In the genomic region with DNA sequence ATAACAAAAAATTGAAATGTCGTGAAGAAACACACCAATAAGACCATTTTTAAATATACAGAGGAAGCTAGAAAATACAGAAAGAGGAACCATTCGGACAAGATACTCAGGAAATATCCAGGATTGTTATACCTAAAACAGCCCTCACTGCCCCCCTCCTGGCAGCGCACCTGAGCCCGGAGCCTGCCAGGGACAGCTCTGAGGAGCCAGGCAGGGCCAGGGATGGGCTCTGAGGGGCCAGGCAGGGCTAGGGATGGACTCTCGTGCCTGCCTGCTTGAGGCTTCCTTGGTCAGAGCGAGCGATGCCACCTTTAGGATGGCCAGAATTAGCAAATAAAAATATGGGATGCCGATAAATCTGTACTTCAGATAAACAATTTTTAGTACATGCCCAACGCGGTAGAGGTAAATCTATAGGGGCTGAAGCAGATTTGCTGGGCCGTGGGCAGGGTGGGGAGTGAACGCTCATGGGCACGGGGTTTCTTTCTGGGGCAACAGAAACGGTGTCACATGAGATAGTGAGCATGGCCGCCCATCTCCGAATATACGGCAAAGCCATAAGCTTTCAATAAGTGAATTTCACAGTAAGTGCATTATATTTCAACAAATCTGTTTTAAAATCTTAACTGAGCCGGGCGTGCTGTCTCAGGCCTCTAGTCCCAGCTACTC, we compare ENCODE assay signal across 9 cellular contexts. TPM values are rescaled to one million over a fixed set of nuclear protein-coding genes. Genes with fewer than 3 reads are reported as not detected.
A peak's percentile ranks its signal among the peaks of the same experiment; 100 is the strongest.
DNase-seq lines count a peak whose midpoint lies in the region; ATAC-seq and TF ChIP-seq lines count a peak whose summit lies in the region.
"Had no signal": no experiment of that assay in that cellular context is flagged by ENCODE, and none has a peak within 500 bp of the region (broad histone marks: within the 10 kb centered on the region; RNA-seq: fewer than 3 reads in every experiment).

No MANE protein-coding gene starts in this region.

- H2AK5ac ChIP-seq in mesendoderm (ENCODE audit: low read length): no peak overlapping the region

- H3K36me3 ChIP-seq in left ventricle myocardium inferior (no peaks in the 10 kb centered on the region), mesendoderm (ENCODE audit: control insufficient read depth, insufficient read depth, low read length) (no peaks in the 10 kb centered on the region)

- TF ChIP-seq POLR2A in lower leg skin (IDR thresholded peaks at IDR 0.05) (no peak), GM18505 (IDR thresholded peaks at IDR 0.05; ENCODE audit: borderline replicate concordance, extremely low read depth, insufficient read depth, insufficient read length) (no peak)

- H4K8ac ChIP-seq in mesendoderm (ENCODE audit: low read depth, low read length): no peak overlapping the region

- H3K9ac ChIP-seq in mesendoderm (ENCODE audit: low read length): peak overlapping the region; percentile 64

- H3K4me2 ChIP-seq in mesendoderm (ENCODE audit: low read length): peak overlapping the region; percentile 70

- H3K4ac ChIP-seq in mesendoderm (ENCODE audit: low read depth, low read length): peak overlapping the region; percentile 46

- ATAC-seq in left cardiac atrium (no peak), GM18505 (IDR thresholded peaks at IDR 0.05; ENCODE audit: unreplicated experiment) (no peak), GM21515 (IDR thresholded peaks at IDR 0.05; ENCODE audit: unreplicated experiment) (no peak)

- no peaks in the 10 kb centered on the region for H3K79me1 ChIP-seq in mesendoderm (ENCODE audit: low read length)

- TF ChIP-seq CTCF in left ventricle myocardium inferior (IDR thresholded peaks at IDR 0.05; ENCODE audit: borderline replicate concordance): no peak
- TF ChIP-seq CTCF in astrocyte of the spinal cord (IDR thresholded peaks at IDR 0.05; ENCODE audit: low read depth, low read length): no peak
- TF ChIP-seq CTCF in lower leg skin (IDR thresholded peaks at IDR 0.05): no peak

- no peak overlapping the region for H2BK5ac ChIP-seq in mesendoderm (ENCODE audit: low read length)

- H2BK15ac ChIP-seq in mesendoderm (replicated peaks; ENCODE audit: low read depth): no peak overlapping the region

- H3K56ac ChIP-seq in mesendoderm (ENCODE audit: low read length): peak overlapping the region; percentile 75

- no peak overlapping the region for H4K5ac ChIP-seq in mesendoderm (ENCODE audit: low read length)

- H2BK120ac ChIP-seq in mesendoderm (ENCODE audit: low read depth, low read length): no peak overlapping the region

- H3K23ac ChIP-seq in mesendoderm (ENCODE audit: low read length): no peak overlapping the region

- DNase-seq in left ventricle myocardium inferior (no peak), left cardiac atrium (no peak), astrocyte of the spinal cord (ENCODE audit: low read depth, low spot score) (no peak), mesendoderm (no peak), lower leg skin (ENCODE audit: low spot score in 2 of 2) (no peak)
- no peak for DNase-seq in stimulated activated CD4-positive, alpha-beta T cell treated with anti-CD3 and anti-CD28 coated beads, Interleukin-4, amount 100 ng/mL, for 1 hour

- no peaks in the 10 kb centered on the region for H3K79me2 ChIP-seq in mesendoderm (ENCODE audit: control insufficient read depth, insufficient read depth, low read length)

- peak overlapping the region; percentile 98 for H3K27ac ChIP-seq in left ventricle myocardium inferior (replicated peaks)
- H3K27ac ChIP-seq in mesendoderm (ENCODE audit: low read depth, low read length): no peak overlapping the region

- no CpG with 5 or more reads among the region's 19 CpGs for WGBS in mesendoderm (ENCODE audit: extremely low coverage, insufficient coverage, low lambda C conversion rate)
- 83 to 86% methylated on average over 19 of the region's 19 CpGs for WGBS in lower leg skin, 2 donors

- H3K27me3 ChIP-seq in left ventricle myocardium inferior (ENCODE audit: low read depth) (no peaks in the 10 kb centered on the region), mesendoderm (ENCODE audit: insufficient read depth, low read length, poor library complexity) (no peaks in the 10 kb centered on the region)

- H3K18ac ChIP-seq in mesendoderm (ENCODE audit: low read length): no peak overlapping the region

- in situ Hi-C loops in astrocyte of the spinal cord (cut with HindIII; ENCODE audit: low sequenced_read_pairs): no loop called here

- H3K9me3 ChIP-seq in left ventricle myocardium inferior (replicated peaks): no peaks in the 10 kb centered on the region

- H3K4me1 ChIP-seq in left ventricle myocardium inferior (peaks cover 59% of the 10 kb centered on the region), mesendoderm (ENCODE audit: control insufficient read depth, low read depth, low read length) (no peaks in the 10 kb centered on the region)

- intact Hi-C loops in left ventricle myocardium inferior (cut with micrococcal nuclease) (no loop called here), left cardiac atrium (cut with DNase I) (loop anchor here in 1 of 2 donors (10.0 kb wide), 1 partner anchor 47 kb away; no protein-coding TSS in a partner anchor), lower leg skin (cut with DNase I; ENCODE audit: low total_unique reads) (no loop called here)

- H3K4me3 ChIP-seq in left ventricle myocardium inferior (peak overlapping the region; percentile 96), astrocyte of the spinal cord (ENCODE audit: low read depth, low read length) (peak overlapping the region; percentile 77), mesendoderm (ENCODE audit: low read length) (no peak overlapping the region), lower leg skin (ENCODE audit: low read depth, poor library complexity, severe bottlenecking) (no peak overlapping the region)

RNA-seq across cellular contexts. Expression of gene CSNK1D, which starts 18.2 kb away (rescaled TPM):
- total RNA-seq in left ventricle myocardium inferior (61.8 TPM), left cardiac atrium (10 to 100 TPM; 63.6 to 88.2 TPM), lower leg skin (10 to 100 TPM; 46.0 to 88.4 (median 56.4) TPM)
- 76.4 TPM for polyA plus RNA-seq in mesendoderm (2013, experiment 1 of 2)
- polyA plus RNA-seq in mesendoderm (2013, experiment 2 of 2): 75.9 TPM

RNA-seq across cellular contexts. Expression of gene CD7, which starts 25.7 kb away (rescaled TPM):
- 0.47 TPM for total RNA-seq in left ventricle myocardium inferior
- 1 to 10 TPM in 1 of 2 donors, under 1 TPM in 1; 0.60 to 1.8 TPM for total RNA-seq in left cardiac atrium
- 0.34 TPM for polyA plus RNA-seq in mesendoderm (2013, experiment 1 of 2)
- 0.39 TPM for polyA plus RNA-seq in mesendoderm (2013, experiment 2 of 2)
- total RNA-seq in lower leg skin: under 1 TPM in 2 of 4 donors, not detected in 2; 0.45 to 0.99 TPM
- total RNA-seq: pulmonary artery endothelial cell had no signal

RNA-seq across cellular contexts. Expression of gene SECTM1, which starts 41.9 kb away (rescaled TPM):
- total RNA-seq in left ventricle myocardium inferior (3.9 TPM), left cardiac atrium (10 to 100 TPM in 1 of 2 donors, 1 to 10 TPM in 1; 6.6 to 12.6 TPM), lower leg skin (10 to 100 TPM; 12.4 to 16.3 (median 14.5) TPM)
- polyA plus RNA-seq in mesendoderm (2013, experiment 1 of 2): 0.03 TPM
- polyA plus RNA-seq in mesendoderm (2013, experiment 2 of 2): 0.01 TPM

Comparison
In these comparisons a context has a peak if more than half of its experiments do, and no peak if none do; other contexts are left out.
1. H3K4me3 ChIP-seq: peak in left ventricle myocardium inferior (single experiment) and astrocyte of the spinal cord (single experiment); none in mesendoderm (single experiment) and lower leg skin (single experiment).